ENCODE assay signal across 8 cellular contexts in genomic region chr7:106598663-106599342, GRCh38.
DNase-seq lines count a peak whose midpoint lies in the region; ATAC-seq and TF ChIP-seq lines count a peak whose summit lies in the region.

No MANE protein-coding gene starts in this region.

- H3K4me1 ChIP-seq in BE2C: peaks cover 4% of the 10 kb centered on the region; the same call in 1 of the 2 replicates

- no peak overlapping the region for H3K4me3 Mint-ChIP-seq in activated CD4-positive, alpha-beta memory T cell treated with anti-CD3 and anti-CD28 coated beads, Interleukin-2, amount 10 ng/mL, durations not matched to agents 7 days and 5 days
- peak overlapping the region in 1 of 2 donors; percentile 15 for H3K4me3 Mint-ChIP-seq in effector memory CD8-positive, alpha-beta T cell
- H3K4me3 Mint-ChIP-seq in mesothelial cell of epicardium: peak overlapping the region; percentile 71

- H3K4me1 Mint-ChIP-seq in activated CD4-positive, alpha-beta memory T cell treated with anti-CD3 and anti-CD28 coated beads, Interleukin-2, amount 10 ng/mL, durations not matched to agents 7 days and 5 days: peaks cover 10% of the 10 kb centered on the region
- peaks cover 0 to 6% of the 10 kb centered on the region in 2 donors for H3K4me1 Mint-ChIP-seq in effector memory CD8-positive, alpha-beta T cell (ENCODE audit: low read depth in 2 of 2)
- H3K4me1 Mint-ChIP-seq in mesothelial cell of epicardium: no peaks in the 10 kb centered on the region

- peaks cover 3% of the 10 kb centered on the region for H3K27me3 Mint-ChIP-seq in activated CD4-positive, alpha-beta memory T cell treated with anti-CD3 and anti-CD28 coated beads, Interleukin-2, amount 10 ng/mL, durations not matched to agents 7 days and 5 days
- H3K27me3 Mint-ChIP-seq in effector memory CD8-positive, alpha-beta T cell: peaks cover 0 to 10% of the 10 kb centered on the region in 2 donors
- no peaks in the 10 kb centered on the region for H3K27me3 Mint-ChIP-seq in mesothelial cell of epicardium (ENCODE audit: low read depth)

- H3K9me3 ChIP-seq in BE2C: no peaks in the 10 kb centered on the region

- CTCF ChIA-PET in activated CD4-positive, alpha-beta memory T cell treated with anti-CD3 and anti-CD28 coated beads, Interleukin-2, amount 10 ng/mL, durations not matched to agents 7 days and 5 days (lab: Charles Lee): interaction anchor here (1.0 to 1.7 kb wide), 5 partner anchors 8 to 422 kb away, joined by 3 to 9 read pairs (median 4); partner anchors contain the start of gene CCDC71L

- H3K9me3 Mint-ChIP-seq in activated CD4-positive, alpha-beta memory T cell treated with anti-CD3 and anti-CD28 coated beads, Interleukin-2, amount 10 ng/mL, durations not matched to agents 7 days and 5 days: no peaks in the 10 kb centered on the region
- no peaks in the 10 kb centered on the region for H3K9me3 Mint-ChIP-seq in effector memory CD8-positive, alpha-beta T cell
- H3K9me3 Mint-ChIP-seq in mesothelial cell of epicardium: no peaks in the 10 kb centered on the region

- ATAC-seq in GM19351 (IDR thresholded peaks at IDR 0.05; ENCODE audit: unreplicated experiment) (peak; percentile 100), HG03439 (IDR thresholded peaks at IDR 0.05; ENCODE audit: unreplicated experiment) (peak; percentile 99)
- ATAC-seq in effector memory CD8-positive, alpha-beta T cell (replicated peaks): peak; percentile 99

- H3K27me3 ChIP-seq in BE2C: no peaks in the 10 kb centered on the region

- no peaks in the 10 kb centered on the region for H3K36me3 ChIP-seq in BE2C

- H3K36me3 Mint-ChIP-seq in activated CD4-positive, alpha-beta memory T cell treated with anti-CD3 and anti-CD28 coated beads, Interleukin-2, amount 10 ng/mL, durations not matched to agents 7 days and 5 days (ENCODE audit: low read depth): no peaks in the 10 kb centered on the region
- H3K36me3 Mint-ChIP-seq in effector memory CD8-positive, alpha-beta T cell (ENCODE audit: insufficient read depth): no peaks in the 10 kb centered on the region
- no peaks in the 10 kb centered on the region for H3K36me3 Mint-ChIP-seq in mesothelial cell of epicardium

- POLR2A ChIA-PET in activated CD4-positive, alpha-beta memory T cell treated with anti-CD3 and anti-CD28 coated beads, Interleukin-2, amount 10 ng/mL, durations not matched to agents 7 days and 5 days (lab: Charles Lee): interaction anchor here (0.9 to 1.8 kb wide), 4 partner anchors 13 to 314 kb away, joined by 3 to 11 read pairs (median 4); partner anchors contain the start of genes CCDC71L and NAMPT

- H3K4me3 ChIP-seq in BE2C (ENCODE audit: low read depth, low read length): peak overlapping the region; percentile 38

- no peak overlapping the region for H3K27ac Mint-ChIP-seq in activated CD4-positive, alpha-beta memory T cell treated with anti-CD3 and anti-CD28 coated beads, Interleukin-2, amount 10 ng/mL, durations not matched to agents 7 days and 5 days
- H3K27ac Mint-ChIP-seq in effector memory CD8-positive, alpha-beta T cell: no peak overlapping the region
- H3K27ac Mint-ChIP-seq in mesothelial cell of epicardium: no peak overlapping the region

- DNase-seq in BE2C: peak; percentile 72
- peak; percentile 98 for DNase-seq in NCI-H69 (lab: John Stamatoyannopoulos, UW)
- DNase-seq in activated CD4-positive, alpha-beta memory T cell treated with anti-CD3 and anti-CD28 coated beads, Interleukin-2, amount 10 ng/mL, durations not matched to agents 7 days and 5 days: peak; percentile 77
- peak; percentile 53 to 55 (median 54) for DNase-seq in effector memory CD8-positive, alpha-beta T cell
- DNase-seq in mesothelial cell of epicardium (ENCODE audit: low spot score in 2 of 2, unreplicated experiment in 2 of 2): no peak
- DNase-seq in stimulated activated CD8-positive, alpha-beta memory T cell treated with anti-CD3 and anti-CD28 coated beads, Interleukin-4, amount 100 ng/mL, for 48 hours: peak; percentile 72

- TF ChIP-seq CTCF in BE2C (IDR thresholded peaks at IDR 0.05; ENCODE audit: low read depth, low read length) (no peak), mesothelial cell of epicardium (IDR thresholded peaks at IDR 0.05; ENCODE audit: unreplicated experiment) (no peak)

Comparison
In these comparisons a context has a peak if more than half of its experiments do, and no peak if none do; other contexts are left out.
1. DNase-seq: peak in BE2C (single experiment), NCI-H69 (single experiment), activated CD4-positive, alpha-beta memory T cell treated with anti-CD3 and anti-CD28 coated beads, Interleukin-2, amount 10 ng/mL, durations not matched to agents 7 days and 5 days (single experiment), effector memory CD8-positive, alpha-beta T cell (3 of 3) and stimulated activated CD8-positive, alpha-beta memory T cell treated with anti-CD3 and anti-CD28 coated beads, Interleukin-4, amount 100 ng/mL, for 48 hours (single experiment); none in mesothelial cell of epicardium (0 of 2).
2. Peak in every context shown above with its lines, with median percentiles within 50 percentile points of each other: ATAC-seq.